Comparison of ENCODE assay signal across 8 cellular contexts in the genomic region with DNA sequence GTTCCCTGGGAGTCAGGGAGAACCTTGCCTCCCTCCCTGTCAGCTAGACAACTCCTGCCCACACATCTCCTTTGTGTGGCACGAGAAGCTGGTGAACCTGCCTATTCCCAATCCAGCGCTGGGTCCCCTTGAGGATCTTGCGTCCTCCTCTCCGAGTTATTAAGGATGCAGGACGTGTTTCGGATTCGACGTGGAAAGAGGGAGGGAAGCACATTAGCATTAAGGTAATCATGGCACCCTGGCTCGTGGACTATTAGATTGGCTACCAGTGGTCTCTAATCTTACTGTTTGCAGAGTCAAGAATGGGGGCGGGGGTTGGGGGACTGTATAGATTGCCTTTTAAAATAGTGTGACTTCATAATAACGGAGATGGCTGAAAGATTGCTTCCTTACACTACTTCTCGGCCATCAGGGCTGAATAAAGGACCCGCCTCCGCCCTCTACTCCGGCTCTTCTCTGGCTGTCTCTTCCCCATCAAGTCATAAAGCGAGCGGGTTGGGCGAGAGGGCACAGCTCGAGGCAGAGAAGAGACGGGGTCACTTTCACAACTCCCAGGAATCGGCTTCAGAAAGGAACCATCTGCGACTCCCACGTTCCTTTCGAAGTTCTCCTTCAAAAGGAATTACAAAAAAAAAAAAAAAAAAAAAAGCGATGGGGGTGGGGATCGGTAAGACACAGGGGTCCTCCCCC. TPM values are rescaled to one million over a fixed set of nuclear protein-coding genes. Genes with fewer than 3 reads are reported as not detected.
DNase-seq lines count a peak whose midpoint lies in the region; ATAC-seq and TF ChIP-seq lines count a peak whose summit lies in the region.

No MANE protein-coding gene starts in this region.

- H3K36me3 Mint-ChIP-seq in CD4-positive, alpha-beta T cell (ENCODE audit: low read depth), result no peaks in the 10 kb centered on the region

- H3K27ac ChIP-seq in gastroesophageal sphincter, result peak overlapping the region in 1 of 4 donors; percentile 11
- no peak overlapping the region for H3K27ac ChIP-seq in CD4-positive, alpha-beta T cell (ENCODE audit: low read depth, low read length)

- TF ChIP-seq CTCF in GM10248 (IDR thresholded peaks at IDR 0.05; ENCODE audit: control extremely low read depth, extremely low read depth, low read depth, missing control alignments), result no peak
- TF ChIP-seq CTCF in gastroesophageal sphincter (IDR thresholded peaks at IDR 0.05), result no peak
- no peak for TF ChIP-seq CTCF in CD4-positive, alpha-beta T cell (IDR thresholded peaks at IDR 0.05)

- H3K9me3 ChIP-seq in gastroesophageal sphincter, result no peaks in the 10 kb centered on the region
- no peaks in the 10 kb centered on the region for H3K9me3 ChIP-seq in CD4-positive, alpha-beta T cell (ENCODE audit: control insufficient read depth, low read length)

- peaks cover 40% of the 10 kb centered on the region for H3K27me3 ChIP-seq in gastroesophageal sphincter
- H3K27me3 ChIP-seq in CD4-positive, alpha-beta T cell (ENCODE audit: control insufficient read depth, insufficient read depth, low read length), result peaks cover 37% of the 10 kb centered on the region

- DNase-seq in GM10248 (ENCODE audit: extremely low spot score), result peak; percentile 4
- DNase-seq in NCI-H748 (lab: John Stamatoyannopoulos, UW; ENCODE audit: unreplicated experiment), result peak; percentile 64
- peak; percentile 56 for DNase-seq in posterior vena cava (ENCODE audit: low spot score)
- no peak for DNase-seq in NCI-H146 (lab: John Stamatoyannopoulos, UW)
- DNase-seq in CD4-positive, alpha-beta T cell, result no peak

- TF ChIP-seq POLR2A in gastroesophageal sphincter (IDR thresholded peaks at IDR 0.05), result no peak

- 1% methylated on average over 13 to 18 of the region's 26 CpGs for WGBS in gastroesophageal sphincter (ENCODE audit: low coverage in 1 of 2), 2 donors

- H3K27me3 Mint-ChIP-seq in CD4-positive, alpha-beta T cell, result peaks cover 54% of the 10 kb centered on the region

- H3K36me3 ChIP-seq in gastroesophageal sphincter, result no peaks in the 10 kb centered on the region

- no peak overlapping the region for H3K27ac Mint-ChIP-seq in CD4-positive, alpha-beta T cell

- H3K4me3 ChIP-seq in gastroesophageal sphincter, result peak overlapping the region; percentile 33 to 56

- H3K4me1 ChIP-seq in gastroesophageal sphincter, result peaks cover 0 to 38% (median 17%) of the 10 kb centered on the region in 3 donors

- intact Hi-C loops in posterior vena cava (cut with DNase I), result loop anchor here in 1 of 2 donors (10.0 kb wide), 1 partner anchor 155 kb away; no protein-coding TSS in a partner anchor
- intact Hi-C loops in CD4-positive, alpha-beta T cell (cut with DNase I, micrococcal nuclease), result no loop called here

- H3K4me1 Mint-ChIP-seq in CD4-positive, alpha-beta T cell (ENCODE audit: low read depth), result peaks cover 5% of the 10 kb centered on the region

- POLR2A ChIA-PET in GM10248 (lab: Yijun Ruan, JAX), result no interaction called here
- POLR2A ChIA-PET in CD4-positive, alpha-beta T cell (lab: Charles Lee), result no interaction called here

- H3K4me3 Mint-ChIP-seq in CD4-positive, alpha-beta T cell, result no peak overlapping the region

- TF ChIP-seq EP300 in gastroesophageal sphincter (IDR thresholded peaks at IDR 0.05), result no peak

- ATAC-seq in gastroesophageal sphincter (no peak), HG03095 (IDR thresholded peaks at IDR 0.05; ENCODE audit: unreplicated experiment) (no peak), HG02610 (IDR thresholded peaks at IDR 0.05; ENCODE audit: unreplicated experiment) (no peak)
- ATAC-seq in CD4-positive, alpha-beta T cell (ENCODE audit: poor library complexity), result no peak

- CTCF ChIA-PET in GM10248 (lab: Yijun Ruan, JAX), result no interaction called here
- CTCF ChIA-PET in CD4-positive, alpha-beta T cell (lab: Charles Lee), result interaction anchor here (0.7 kb wide), 1 partner anchor 13 kb away, joined by 3 read pairs; no protein-coding TSS in a partner anchor

- peaks cover 4% of the 10 kb centered on the region for H3K9me3 Mint-ChIP-seq in CD4-positive, alpha-beta T cell

RNA-seq across cellular contexts. Expression of gene LRRC7, which starts 1.7 kb away (rescaled TPM):
- total RNA-seq in gastroesophageal sphincter (1 to 10 TPM in 1 of 4 donors, under 1 TPM in 3; 0.07 to 1.9 (median 0.62) TPM), posterior vena cava (1 to 10 TPM; 4.2 to 9.5 TPM)
- total RNA-seq in CD4-positive, alpha-beta T cell, result under 1 TPM; 0.14 to 0.20 TPM

Comparison
In these comparisons a context has a peak if more than half of its experiments do, and no peak if none do; other contexts are left out.
1. DNase-seq: peak in GM10248 (single experiment), NCI-H748 (single experiment) and posterior vena cava (single experiment); none in NCI-H146 (single experiment) and CD4-positive, alpha-beta T cell (0 of 10).